Comparison of ENCODE assay signal across 16 cellular contexts in genomic region chr14:24372701-24373416, GRCh38. TPM values are rescaled to one million over a fixed set of nuclear protein-coding genes. Genes with fewer than 3 reads are reported as not detected.
A peak's percentile ranks its signal among the peaks of the same experiment; 100 is the strongest.
DNase-seq lines count a peak whose midpoint lies in the region; ATAC-seq and TF ChIP-seq lines count a peak whose summit lies in the region.
"Had no signal": no experiment of that assay in that cellular context is flagged by ENCODE, and none has a peak within 500 bp of the region (broad histone marks: within the 10 kb centered on the region; RNA-seq: fewer than 3 reads in every experiment).

No MANE protein-coding gene starts in this region.

- peaks cover 0 to 12% (median 0%) of the 10 kb centered on the region in 9 donors for H3K27me3 ChIP-seq in heart left ventricle
- no peaks in the 10 kb centered on the region for H3K27me3 ChIP-seq in uterus

- peaks cover 0 to 36% (median 4%) of the 10 kb centered on the region in 12 donors for H3K4me1 ChIP-seq in heart left ventricle
- H3K4me1 ChIP-seq in uterus, result no peaks in the 10 kb centered on the region

- no peak for TF ChIP-seq CTCF in heart left ventricle (IDR thresholded peaks at IDR 0.05)
- no peak for TF ChIP-seq CTCF in uterus (IDR thresholded peaks at IDR 0.05)

- 67 to 81% (median 77%) methylated on average over 12 of the region's 12 CpGs for WGBS in heart left ventricle, 4 donors

- DNase-seq in heart left ventricle (peak; percentile 73 to 82 (median 81)), Right ventricle myocardium inferior (ENCODE audit: missing footprints) (no peak), SK-N-DZ (ENCODE audit: low spot score) (peak; percentile 20), left cardiac atrium (peak; percentile 59), uterus (peak; percentile 39 to 62)
- DNase-seq: activated CD8-positive, alpha-beta T cell treated with anti-CD3 and anti-CD28 coated beads for 36 hours; amygdala; cortex of kidney; mesendoderm; NCI-H524; PC-9; stimulated activated naive CD8-positive, alpha-beta T cell treated with anti-CD3 and anti-CD28 coated beads, Interleukin-15, Interleukin-2, amounts not matched to agents 100 U/mL and 50 U/mL, for 24 hours; WERI-Rb-1 had no signal

- no peaks in the 10 kb centered on the region for H3K9me3 ChIP-seq in heart left ventricle
- H3K9me3 ChIP-seq in uterus, result no peaks in the 10 kb centered on the region

- intact Hi-C loops in heart left ventricle (cut with DNase I) (no loop called here), Right ventricle myocardium inferior (cut with DNase I) (no loop called here), left cardiac atrium (cut with DNase I) (no loop called here), uterus (cut with DNase I; ENCODE audit: low total_unique reads) (no loop called here)

- H3K4me3 ChIP-seq in heart left ventricle (no peak overlapping the region), uterus (no peak overlapping the region)
- H3K4me3 ChIP-seq: PC-9 had no signal

- ATAC-seq in heart left ventricle (peak in 2 of 4 donors; percentile 24 to 25), Right ventricle myocardium inferior (no peak), left cardiac atrium (peak in 1 of 2 donors; percentile 20), HG03565 (IDR thresholded peaks at IDR 0.05; ENCODE audit: unreplicated experiment) (no peak), HG03460 (IDR thresholded peaks at IDR 0.05; ENCODE audit: unreplicated experiment) (no peak), GM18511 (IDR thresholded peaks at IDR 0.05; ENCODE audit: unreplicated experiment) (no peak)
- ATAC-seq: activated CD8-positive, alpha-beta T cell treated with anti-CD3 and anti-CD28 coated beads for 36 hours; stimulated activated naive CD8-positive, alpha-beta T cell treated with anti-CD3 and anti-CD28 coated beads, Interleukin-15, Interleukin-2, amounts not matched to agents 100 U/mL and 50 U/mL, for 24 hours had no signal

- H3K27ac ChIP-seq in heart left ventricle (peak overlapping the region in 5 of 12 donors; percentile 30 to 71 (median 61)), uterus (peak overlapping the region in 1 of 2 donors; percentile 17)
- H3K27ac ChIP-seq: PC-9, WERI-Rb-1 had no signal

- peaks cover 0 to 15% (median 0%) of the 10 kb centered on the region in 9 donors for H3K36me3 ChIP-seq in heart left ventricle
- no peaks in the 10 kb centered on the region for H3K36me3 ChIP-seq in uterus

- TF ChIP-seq POLR2A in heart left ventricle (IDR thresholded peaks at IDR 0.05) (no peak), uterus (IDR thresholded peaks at IDR 0.05) (no peak)

RNA-seq across cellular contexts. Expression of gene NFATC4, which starts 4.9 kb away (rescaled TPM):
- total RNA-seq in heart left ventricle (10 to 100 TPM in 7 of 9 donors, 1 to 10 TPM in 2; 6.5 to 19.1 (median 11.7) TPM), Right ventricle myocardium inferior (28.4 TPM), left cardiac atrium (10 to 100 TPM; 23.9 to 30.9 TPM), uterus (100 to 1,000 TPM in 1 of 4 donors, 10 to 100 TPM in 3; 25.6 to 187 (median 86.4) TPM)
- 10 to 100 TPM; 12.5 to 23.0 TPM for polyA plus RNA-seq in heart left ventricle
- 13.1 and 14.1 TPM in 2 replicates for polyA plus RNA-seq in SK-N-DZ (2014; cell fraction: cytosol; rRNA removed)
- 103 and 132 TPM in 2 replicates for polyA plus RNA-seq in SK-N-DZ (2014; cell fraction: nucleus; rRNA removed)

RNA-seq across cellular contexts. Expression of gene NYNRIN, which starts 25.9 kb away (rescaled TPM):
- 10 to 100 TPM in 1 of 9 donors, 1 to 10 TPM in 8; 3.7 to 10.0 (median 7.5) TPM for total RNA-seq in heart left ventricle
- polyA plus RNA-seq in heart left ventricle, result 1 to 10 TPM; 3.6 to 6.7 TPM
- total RNA-seq in Right ventricle myocardium inferior, result 9.5 TPM
- 9.4 and 12.4 TPM in 2 replicates for polyA plus RNA-seq in SK-N-DZ (2014; cell fraction: cytosol; rRNA removed)
- 10.9 and 23.4 TPM in 2 replicates for polyA plus RNA-seq in SK-N-DZ (2014; cell fraction: nucleus; rRNA removed)
- total RNA-seq in left cardiac atrium, result 10 to 100 TPM in 1 of 2 donors, 1 to 10 TPM in 1; 6.5 to 12.0 TPM
- total RNA-seq in uterus, result 10 to 100 TPM in 3 of 4 donors, 1 to 10 TPM in 1; 4.9 to 51.1 (median 27.3) TPM

RNA-seq across cellular contexts. Expression of gene RIPK3, which starts 33.1 kb away (rescaled TPM):
- total RNA-seq in heart left ventricle (10 to 100 TPM in 1 of 9 donors, 1 to 10 TPM in 6, under 1 TPM in 2; 0.75 to 10.5 (median 3.0) TPM), Right ventricle myocardium inferior (4.2 TPM), left cardiac atrium (1 to 10 TPM; 6.5 to 6.7 TPM), uterus (100 to 1,000 TPM in 1 of 4 donors, 1 to 10 TPM in 2, under 1 TPM in 1; 0.29 to 123 (median 6.0) TPM)
- 1 to 10 TPM; 4.0 to 4.4 TPM for polyA plus RNA-seq in heart left ventricle
- polyA plus RNA-seq in SK-N-DZ (2014; cell fraction: cytosol; rRNA removed), result not detected in 2 replicates
- not detected in 2 replicates for polyA plus RNA-seq in SK-N-DZ (2014; cell fraction: nucleus; rRNA removed)

RNA-seq across cellular contexts. Expression of gene ADCY4, which starts 38.0 kb away (rescaled TPM):
- total RNA-seq in heart left ventricle, result 10 to 100 TPM; 20.7 to 47.5 (median 27.5) TPM
- 10 to 100 TPM; 21.9 to 40.4 TPM for polyA plus RNA-seq in heart left ventricle
- total RNA-seq in Right ventricle myocardium inferior, result 27.3 TPM
- not detected in 2 replicates for polyA plus RNA-seq in SK-N-DZ (2014; cell fraction: cytosol; rRNA removed)
- 0.09 TPM in 1 of 2 replicates, not detected in the other for polyA plus RNA-seq in SK-N-DZ (2014; cell fraction: nucleus; rRNA removed)
- 10 to 100 TPM; 19.2 to 43.9 TPM for total RNA-seq in left cardiac atrium
- total RNA-seq in uterus, result 100 to 1,000 TPM in 2 of 4 donors, 10 to 100 TPM in 2; 22.8 to 138 (median 86.1) TPM

RNA-seq across cellular contexts. Expression of gene CBLN3, which starts 56.6 kb away (rescaled TPM):
- 1 to 10 TPM in 5 of 9 donors, under 1 TPM in 4; 0.38 to 4.9 (median 1.0) TPM for total RNA-seq in heart left ventricle
- under 1 TPM; 0.72 to 0.80 TPM for polyA plus RNA-seq in heart left ventricle
- total RNA-seq in Right ventricle myocardium inferior, result 1.1 TPM
- 0.08 and 0.56 TPM in 2 replicates for polyA plus RNA-seq in SK-N-DZ (2014; cell fraction: cytosol; rRNA removed)
- polyA plus RNA-seq in SK-N-DZ (2014; cell fraction: nucleus; rRNA removed), result 0.14 and 0.76 TPM in 2 replicates
- 1 to 10 TPM; 2.2 to 2.5 TPM for total RNA-seq in left cardiac atrium
- total RNA-seq in uterus, result 1 to 10 TPM in 3 of 4 donors, not detected in 1; 1.3 to 3.3 (median 3.2) TPM
